8 cellular contexts compared by ENCODE assay signal in genomic region chr7:73005693-73006447, GRCh38. TPM values are rescaled to one million over a fixed set of nuclear protein-coding genes. Genes with fewer than 3 reads are reported as not detected.
DNase-seq lines count a peak whose midpoint lies in the region; ATAC-seq and TF ChIP-seq lines count a peak whose summit lies in the region.
"Not testable (repeated sequence)": the region's sequence is repeated elsewhere in the genome, so short reads cannot be mapped to it uniquely, and the experiment has no call there.

No MANE protein-coding gene starts in this region.

- CTCF ChIA-PET in SK-N-SH (lab: Yijun Ruan, JAX): not testable (repeated sequence)

- not testable (repeated sequence) for H3K27me3 ChIP-seq in BE2C; SK-N-SH (ENCODE audit: insufficient read depth); muscle layer of colon (ENCODE audit: control insufficient read depth in 1 of 2, insufficient read depth in 2 of 2, low read length in 2 of 2)

- TF ChIP-seq EP300 in SK-N-SH (IDR thresholded peaks at IDR 0.05; ENCODE audit: borderline replicate concordance in 1 of 2, low read depth in 1 of 2, low read length in 1 of 2): not testable (repeated sequence)

- H3K4me1 ChIP-seq in BE2C; SK-N-SH (ENCODE audit: control insufficient read depth in 1 of 2, insufficient read depth in 2 of 2, low read depth in 1 of 2, low read length in 1 of 2); muscle layer of colon (ENCODE audit: insufficient read depth, low read length): not testable (repeated sequence)

- not testable (repeated sequence) for H3F3A ChIP-seq in SK-N-SH (replicated peaks; ENCODE audit: insufficient read depth)

- H3K9me3 ChIP-seq in BE2C; SK-N-SH; muscle layer of colon (ENCODE audit: low read length): not testable (repeated sequence)

- H3K9ac ChIP-seq in SK-N-SH: peak overlapping the region; percentile 82; the same call in 1 of the 2 replicates
- not testable (repeated sequence) for H3K9ac ChIP-seq in muscle layer of colon (ENCODE audit: low read length)

- under 1% methylated on average over 45 of the region's 66 CpGs for WGBS in SK-N-SH (ENCODE audit: low lambda C conversion rate)

- H3K4me2 ChIP-seq in SK-N-SH: peak overlapping the region; percentile 57; the same call in 1 of the 2 replicates

- not testable (repeated sequence) for H2AFZ ChIP-seq in SK-N-SH (ENCODE audit: low read depth)

- DNase-seq in BE2C: peak; percentile 94
- DNase-seq in SK-N-SH: not testable (repeated sequence)
- peak; percentile 92 for DNase-seq in activated naive CD4-positive, alpha-beta T cell treated with Interleukin-2 at 50 U/mL for 16 hours
- peak; percentile 68 for DNase-seq in fibroblast of the conjunctiva (ENCODE audit: low read depth)
- peak; percentile 78 to 85 (median 81) for DNase-seq in stimulated activated CD4-positive, alpha-beta T cell treated with anti-CD3 and anti-CD28 coated beads, TNF-alpha, amount 100 ng/mL, for 4 hours (ENCODE audit: low read depth in 3 of 3)

- TF ChIP-seq CTCF in BE2C (IDR thresholded peaks at IDR 0.05; ENCODE audit: low read depth, low read length); SK-N-SH (IDR thresholded peaks at IDR 0.05): not testable (repeated sequence)

- not testable (repeated sequence) for TF ChIP-seq RAD21 in SK-N-SH (IDR thresholded peaks at IDR 0.05; ENCODE audit: low read length)

- POLR2A ChIA-PET in SK-N-SH (lab: Yijun Ruan, JAX): not testable (repeated sequence)

- H4K20me1 ChIP-seq in SK-N-SH (ENCODE audit: insufficient read depth): not testable (repeated sequence)

- H3K27ac ChIP-seq in SK-N-SH (ENCODE audit: low read depth in 2 of 2, low read length in 1 of 2) (peak overlapping the region; percentile 82 to 86), muscle layer of colon (ENCODE audit: low read depth, low read length) (peak overlapping the region; percentile 44)

- ATAC-seq in GM19438 (IDR thresholded peaks at IDR 0.05; ENCODE audit: low read depth, unreplicated experiment) (peak; percentile 76), HG03139 (IDR thresholded peaks at IDR 0.05; ENCODE audit: unreplicated experiment) (peak; percentile 81)

- peaks cover 14% of the 10 kb centered on the region for H3K79me2 ChIP-seq in SK-N-SH (ENCODE audit: insufficient read depth)

- H3K9me2 ChIP-seq in SK-N-SH: not testable (repeated sequence)

- peak overlapping the region; percentile 60 for H3K4me3 ChIP-seq in BE2C (ENCODE audit: low read depth, low read length)
- H3K4me3 ChIP-seq in SK-N-SH (ENCODE audit: low read depth in 2 of 2, low read length in 1 of 2): peak overlapping the region; percentile 59 to 74
- H3K4me3 ChIP-seq in muscle layer of colon (ENCODE audit: low read depth in 1 of 2, low read length in 2 of 2): peak overlapping the region; percentile 20 to 41

- H3K36me3 ChIP-seq in BE2C; SK-N-SH (replicated peaks in 1 of 2; ENCODE audit: control insufficient read depth in 1 of 2, insufficient read depth in 2 of 2, low read length in 1 of 2); muscle layer of colon (ENCODE audit: insufficient read depth, low read length): not testable (repeated sequence)

TF ChIP-seq in SK-N-SH, 30 proteins besides CTCF, POLR2A, EP300 and RAD21:
- TF ChIP-seq GABPA (IDR thresholded peaks at IDR 0.05; ENCODE audit: low read depth): peak; percentile 49
- TF ChIP-seq RFX5 (IDR thresholded peaks at IDR 0.05; ENCODE audit: low read length): 0 out of 2 replicates have a peak, but pooled peaks have one; percentile 17
- peak; percentile 8; the same call in 1 of the 2 replicates for TF ChIP-seq PBX3 (IDR thresholded peaks at IDR 0.05)
- peak; percentile 91 for TF ChIP-seq POLR2AphosphoS5 (IDR thresholded peaks at IDR 0.05; ENCODE audit: low read depth, low read length)
- TF ChIP-seq CHD2 (IDR thresholded peaks at IDR 0.05; ENCODE audit: low read length, partially characterized antibody): peak; percentile 45
- TF ChIP-seq REST (IDR thresholded peaks at IDR 0.05; ENCODE audit: low read depth, low read length): 0 out of 2 replicates have a peak, but pooled peaks have one; percentile 9
- TF ChIP-seq TAF1 (IDR thresholded peaks at IDR 0.05; ENCODE audit: borderline replicate concordance, low read depth, low read length): peak; percentile 64; the same call in 1 of the 2 replicates
TF ChIP-seq in SK-N-SH: peak in this region for 7; not testable (repeated sequence) for 23.

RNA-seq across cellular contexts. Expression of gene SPDYE8, which starts 23.7 kb away (rescaled TPM):
- polyA plus RNA-seq in BE2C (2012; ENCODE audit: insufficient read depth, insufficient read length, low read depth): not detected
- not detected in 2 replicates for polyA plus RNA-seq in SK-N-SH (2012; rRNA removed)
- polyA plus RNA-seq in SK-N-SH (2012; cell fraction: cytosol; rRNA removed): not detected in 2 replicates
- 0.04 TPM in 1 of 2 replicates, not detected in the other for polyA plus RNA-seq in SK-N-SH (2012; cell fraction: nucleus; rRNA removed)

RNA-seq across cellular contexts. Expression of gene TRIM74, which starts 36.6 kb away (rescaled TPM):
- polyA plus RNA-seq in BE2C (2012; ENCODE audit: insufficient read depth, insufficient read length, low read depth): 0.93 TPM
- polyA plus RNA-seq in SK-N-SH (2012; rRNA removed): 0.21 and 0.26 TPM in 2 replicates
- polyA plus RNA-seq in SK-N-SH (2012; cell fraction: cytosol; rRNA removed): 0.03 and 0.08 TPM in 2 replicates
- polyA plus RNA-seq in SK-N-SH (2012; cell fraction: nucleus; rRNA removed): 4.2 and 6.3 TPM in 2 replicates

RNA-seq across cellular contexts. Expression of gene SPDYE11, which starts 51.8 kb away (rescaled TPM):
- not detected for polyA plus RNA-seq in BE2C (2012; ENCODE audit: insufficient read depth, insufficient read length, low read depth)
- not detected in 2 replicates for polyA plus RNA-seq in SK-N-SH (2012; rRNA removed)
- polyA plus RNA-seq in SK-N-SH (2012; cell fraction: cytosol; rRNA removed): not detected in 2 replicates
- polyA plus RNA-seq in SK-N-SH (2012; cell fraction: nucleus; rRNA removed): 0.04 TPM in 1 of 2 replicates, not detected in the other
